ENCODE assay signal across 28 cellular contexts in the genomic region with DNA sequence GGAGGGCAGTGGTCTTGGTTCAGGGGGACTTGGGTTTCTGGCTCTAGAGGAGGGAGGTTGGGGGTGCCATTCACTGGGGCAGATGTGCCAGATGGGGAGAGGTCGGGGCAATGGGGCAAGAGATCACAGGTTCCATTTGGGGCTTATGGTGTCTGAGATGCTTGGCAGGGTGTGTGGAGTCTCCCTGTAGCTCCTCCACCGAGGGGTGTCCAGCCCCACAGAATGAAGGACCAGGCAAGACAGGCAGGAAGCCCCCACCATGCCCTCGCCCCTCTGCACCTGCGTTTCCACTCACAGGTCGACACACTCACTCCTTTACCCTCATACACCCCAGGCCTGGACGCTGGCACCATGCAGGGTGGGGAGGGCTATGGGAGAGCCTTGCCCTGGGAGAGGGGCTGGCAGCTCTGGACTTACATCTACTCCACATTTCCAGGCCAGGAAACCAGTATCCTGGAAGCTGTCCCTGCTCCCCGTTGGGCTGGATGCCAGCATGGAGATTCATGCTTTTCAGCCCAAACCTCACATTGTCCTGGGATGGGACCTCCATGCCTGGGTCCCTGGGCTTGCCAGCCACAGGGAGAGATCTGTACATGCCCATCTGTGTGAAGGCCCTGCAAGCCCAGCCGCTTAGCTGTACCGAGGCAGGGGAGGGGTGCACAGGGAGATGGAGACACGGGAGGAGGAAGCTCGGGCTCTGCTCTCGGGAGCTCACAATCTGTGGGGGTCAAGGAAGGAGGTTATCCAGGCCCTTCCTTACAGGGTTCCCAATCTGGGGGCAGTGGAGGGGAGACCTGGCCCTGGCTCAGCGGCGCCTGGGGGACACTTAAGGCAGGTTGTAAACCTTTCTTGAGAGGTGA.
"Had no signal": no experiment of that assay in that cellular context is flagged by ENCODE, and none has a peak within 500 bp of the region (broad histone marks: within the 10 kb centered on the region; RNA-seq: fewer than 3 reads in every experiment).

No MANE protein-coding gene starts in this region.

- H3K36me3 ChIP-seq: esophagus squamous epithelium, gastrocnemius medialis, right lobe of liver, thoracic aorta, upper lobe of left lung had no signal

- H3K4me3 ChIP-seq: esophagus squamous epithelium, gastrocnemius medialis, right lobe of liver, thoracic aorta, upper lobe of left lung had no signal

- H3K27me3 Mint-ChIP-seq: activated naive CD8-positive, alpha-beta T cell treated with anti-CD3 and anti-CD28 coated beads, Interleukin-2, amount 10 ng/mL, durations not matched to agents 7 days and 5 days had no signal

- H3K4me3 Mint-ChIP-seq: activated CD8-positive, alpha-beta T cell treated with anti-CD3 and anti-CD28 coated beads, Interleukin-2, amount 10 ng/mL, durations not matched to agents 7 days and 5 days; activated naive CD4-positive, alpha-beta T cell treated with anti-CD3 and anti-CD28 coated beads for 36 hours; activated naive CD8-positive, alpha-beta T cell treated with anti-CD3 and anti-CD28 coated beads, Interleukin-2, amount 10 ng/mL, durations not matched to agents 7 days and 5 days; activated T-cell treated with anti-CD3 and anti-CD28 coated beads, Interleukin-2, amount 50 U/mL, for 24 hours; endodermal cell; natural killer cell had no signal

- H3K4me1 ChIP-seq: esophagus squamous epithelium, right lobe of liver, upper lobe of left lung had no signal

- H3K36me3 Mint-ChIP-seq: activated naive CD8-positive, alpha-beta T cell treated with anti-CD3 and anti-CD28 coated beads, Interleukin-2, amount 10 ng/mL, durations not matched to agents 7 days and 5 days; natural killer cell had no signal

- H3K9me3 Mint-ChIP-seq: activated naive CD4-positive, alpha-beta T cell treated with anti-CD3 and anti-CD28 coated beads for 36 hours; activated naive CD8-positive, alpha-beta T cell treated with anti-CD3 and anti-CD28 coated beads, Interleukin-2, amount 10 ng/mL, durations not matched to agents 7 days and 5 days; activated T-cell treated with anti-CD3 and anti-CD28 coated beads, Interleukin-2, amount 50 U/mL, for 24 hours; activated T-helper 2 cell treated with anti-CD3 and anti-CD28 coated beads, Interferon-gamma antibody, Interleukin-2, Interleukin-4, amounts not matched to agents 10 μg/mL and 5 μg/mL and 100 μg/mL, durations not matched to agents 14 hours and 24 hours and 36 hours; endodermal cell; natural killer cell had no signal

- FAIRE-seq: bronchial epithelial cell, small intestine had no signal

- H3K27ac Mint-ChIP-seq: activated CD8-positive, alpha-beta T cell treated with anti-CD3 and anti-CD28 coated beads, Interleukin-2, amount 10 ng/mL, durations not matched to agents 7 days and 5 days; activated naive CD4-positive, alpha-beta T cell treated with anti-CD3 and anti-CD28 coated beads for 36 hours; activated naive CD8-positive, alpha-beta T cell treated with anti-CD3 and anti-CD28 coated beads, Interleukin-2, amount 10 ng/mL, durations not matched to agents 7 days and 5 days; activated T-cell treated with anti-CD3 and anti-CD28 coated beads, Interleukin-2, amount 50 U/mL, for 24 hours; activated T-helper 2 cell treated with anti-CD3 and anti-CD28 coated beads, Interferon-gamma antibody, Interleukin-2, Interleukin-4, amounts not matched to agents 10 μg/mL and 5 μg/mL and 100 μg/mL, durations not matched to agents 14 hours and 24 hours and 36 hours; endodermal cell; natural killer cell had no signal

- H3K4me1 Mint-ChIP-seq: activated naive CD8-positive, alpha-beta T cell treated with anti-CD3 and anti-CD28 coated beads, Interleukin-2, amount 10 ng/mL, durations not matched to agents 7 days and 5 days; natural killer cell had no signal

- H3K9me3 ChIP-seq: esophagus squamous epithelium, gastrocnemius medialis, right lobe of liver, thoracic aorta, upper lobe of left lung had no signal

- H3K27me3 ChIP-seq: gastrocnemius medialis, right lobe of liver, upper lobe of left lung had no signal

- DNase-seq: activated CD4-positive, alpha-beta T cell treated with anti-CD3 and anti-CD28 coated beads for 1 hour; activated CD4-positive, alpha-beta T cell treated with anti-CD3 and anti-CD28 coated beads, Interleukin-2, amount 50 U/mL, for 1 hour; activated CD8-positive, alpha-beta T cell treated with anti-CD3 and anti-CD28 coated beads, Interleukin-2, amount 10 ng/mL, durations not matched to agents 7 days and 5 days; activated naive CD4-positive, alpha-beta T cell treated with anti-CD3 and anti-CD28 coated beads for 36 hours; activated naive CD8-positive, alpha-beta T cell treated with anti-CD3 and anti-CD28 coated beads, Interleukin-2, amount 10 ng/mL, durations not matched to agents 7 days and 5 days; activated T-cell treated with anti-CD3 and anti-CD28 coated beads, Interleukin-2, amount 50 U/mL, for 24 hours; amniotic stem cell; cerebellar nuclear complex; cortex of kidney; endodermal cell; esophagus squamous epithelium; gastrocnemius medialis; head of caudate nucleus; hypothalamus; left ventricle myocardium superior; midbrain; natural killer cell; right lobe of liver; small intestine; stimulated activated CD4-positive, alpha-beta T cell treated with anti-CD3 and anti-CD28 coated beads, Interleukin-15, amount 100 ng/mL, for 24 hours; stimulated activated CD4-positive, alpha-beta T cell treated with anti-CD3 and anti-CD28 coated beads, Interleukin-2, amount 100 ng/mL, for 48 hours; stimulated activated naive CD4-positive, alpha-beta T cell treated with Interleukin-2 at 50 U/mL for 16 hours; T-helper 1 cell; T-helper 9 cell had no signal
